ENCODE assay signal across 8 cellular contexts in genomic region chr11:128726464-128727139, GRCh38. TPM values are rescaled to one million over a fixed set of nuclear protein-coding genes. Genes with fewer than 3 reads are reported as not detected.
DNase-seq lines count a peak whose midpoint lies in the region; ATAC-seq and TF ChIP-seq lines count a peak whose summit lies in the region.

No MANE protein-coding gene starts in this region.

- peaks cover 58% of the 10 kb centered on the region for H3K27me3 ChIP-seq in WERI-Rb-1 (ENCODE audit: insufficient read depth, low read depth, severe bottlenecking)

- no peak for TF ChIP-seq CTCF in WERI-Rb-1 (IDR thresholded peaks at IDR 0.05; ENCODE audit: low read depth, low read length)

- ATAC-seq in GM18867 (IDR thresholded peaks at IDR 0.05; ENCODE audit: unreplicated experiment) (peak; percentile 47), HG02763 (IDR thresholded peaks at IDR 0.05; ENCODE audit: unreplicated experiment) (peak; percentile 35)

- H3K4me3 ChIP-seq in WERI-Rb-1 (ENCODE audit: low read depth, low read length), result no peak overlapping the region

- H3K27ac ChIP-seq in WERI-Rb-1, result no peak overlapping the region

- no peaks in the 10 kb centered on the region for H3K36me3 ChIP-seq in WERI-Rb-1

- peak; percentile 78 for DNase-seq in OCI-M1 (lab: John Stamatoyannopoulos, UW)
- peak; percentile 79 for DNase-seq in germinal center (ENCODE audit: low spot score)
- DNase-seq in HuH-7.5 (ENCODE audit: low spot score), result no peak
- DNase-seq in G401 (ENCODE audit: low spot score), result no peak
- no peak for DNase-seq in WERI-Rb-1
- no peak for DNase-seq in NCI-H146 treated with DMSO at 0.1 percent for 48 hours (lab: John Stamatoyannopoulos, UW; ENCODE audit: unreplicated experiment)

- H3K9me3 ChIP-seq in WERI-Rb-1 (ENCODE audit: severe bottlenecking), result peaks cover 2% of the 10 kb centered on the region

- in situ Hi-C loops in G401 (cut with HindIII; ENCODE audit: low sequenced_read_pairs), result no loop called here

RNA-seq across cellular contexts. Expression of gene FLI1, which starts 32.7 kb away (rescaled TPM):
- 0.03 TPM in 1 of 2 replicates, not detected in the other for total RNA-seq in G401 (2014; rRNA removed; shearing (Covaris generic))

Comparison
In these comparisons a context has a peak if more than half of its experiments do, and no peak if none do; other contexts are left out.
1. DNase-seq: peak in OCI-M1 (single experiment) and germinal center (single experiment); none in HuH-7.5 (single experiment), G401 (single experiment), WERI-Rb-1 (single experiment) and NCI-H146 treated with DMSO at 0.1 percent for 48 hours (single experiment).